ENCODE assay signal across 14 cellular contexts in the genomic region with DNA sequence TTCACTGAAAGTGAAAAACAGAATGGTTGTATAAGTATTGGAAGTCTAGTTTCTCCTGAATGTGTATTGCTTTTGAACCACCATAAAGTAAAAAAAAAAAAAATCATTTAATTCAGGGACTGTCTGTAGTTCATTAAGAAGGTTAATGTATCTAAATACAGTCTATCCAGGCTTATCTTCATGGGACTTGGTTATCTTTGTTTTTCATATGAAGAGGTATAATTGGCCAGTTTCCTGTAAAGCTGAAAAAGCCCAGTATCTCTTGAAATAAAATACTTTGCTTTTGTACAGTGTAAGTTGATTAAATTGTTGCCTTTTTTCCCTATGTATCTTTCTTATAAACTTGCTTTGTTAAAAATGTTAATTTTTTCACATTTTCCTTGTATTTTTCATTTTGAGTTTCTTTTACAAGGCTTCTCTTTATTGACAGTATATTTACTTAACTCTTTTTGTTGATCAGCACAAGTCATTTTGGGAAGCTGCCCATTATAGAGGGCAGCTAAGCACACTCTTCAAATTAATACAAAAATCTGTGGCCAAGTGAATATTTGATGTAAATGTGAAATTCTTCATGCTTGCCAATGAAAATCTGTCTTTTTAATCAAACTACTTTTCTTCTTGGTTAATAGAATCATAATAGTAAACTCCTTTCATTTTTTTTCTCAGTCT.
DNase-seq lines count a peak whose midpoint lies in the region; ATAC-seq, FAIRE-seq and TF ChIP-seq lines count a peak whose summit lies in the region.
"Had no signal": no experiment of that assay in that cellular context is flagged by ENCODE, and none has a peak within 500 bp of the region (broad histone marks: within the 10 kb centered on the region; RNA-seq: fewer than 3 reads in every experiment).

No MANE protein-coding gene starts in this region.

- no peak overlapping the region for H3K4me3 Mint-ChIP-seq in activated CD8-positive, alpha-beta memory T cell treated with anti-CD3 and anti-CD28 coated beads, Interleukin-2, amount 10 ng/mL, durations not matched to agents 7 days and 5 days
- H3K4me3 Mint-ChIP-seq in brain, result no peak overlapping the region

- no peak for DNase-seq in activated CD8-positive, alpha-beta memory T cell treated with anti-CD3 and anti-CD28 coated beads, Interleukin-2, amount 10 ng/mL, durations not matched to agents 7 days and 5 days
- DNase-seq in activated CD8-positive, alpha-beta memory T cell treated with anti-CD3 and anti-CD28 coated beads for 24 hours, result no peak
- DNase-seq in NCI-H2196 treated with DMSO at 0.1 percent for 48 hours (lab: John Stamatoyannopoulos, UW; ENCODE audit: unreplicated experiment), result peak; percentile 59
- DNase-seq in HepG2 (ENCODE audit: low spot score), result no peak
- no peak for DNase-seq in BE2C
- DNase-seq: H7, lower lobe of right lung, SIG-M5, WERI-Rb-1 had no signal

- H3K4me1 ChIP-seq in skeletal muscle satellite cell (ENCODE audit: control insufficient read depth, insufficient read depth, low read length) (peaks cover 32% of the 10 kb centered on the region), HepG2 (ENCODE audit: insufficient read depth, low read length) (peaks cover 20% of the 10 kb centered on the region; the same call in 1 of the 2 replicates), BE2C (no peaks in the 10 kb centered on the region)
- H3K4me1 ChIP-seq: lower lobe of right lung had no signal

- TF ChIP-seq CTCF in brain (conservative IDR thresholded peaks at IDR 0.05), result no peak
- no peak for TF ChIP-seq CTCF in HepG2 (CRISPR knock-in tag; IDR thresholded peaks at IDR 0.05)
- no peak for TF ChIP-seq CTCF in BE2C (IDR thresholded peaks at IDR 0.05; ENCODE audit: low read depth, low read length)

- no peak for ATAC-seq in activated CD8-positive, alpha-beta memory T cell treated with anti-CD3 and anti-CD28 coated beads, Interleukin-2, amount 10 ng/mL, durations not matched to agents 7 days and 5 days
- ATAC-seq in HepG2 (no peak), GM21528 (IDR thresholded peaks at IDR 0.05; ENCODE audit: low FRiP score, unreplicated experiment) (no peak)

- no peak overlapping the region for H3K27ac ChIP-seq in HepG2 (ENCODE audit: extremely low read length, insufficient read depth, low read length)
- H3K27ac ChIP-seq: HL-60, lower lobe of right lung, suprapubic skin, WERI-Rb-1 had no signal

- TF ChIP-seq POLR2A in HepG2 (IDR thresholded peaks at IDR 0.05; ENCODE audit: insufficient read depth in 1 of 2, low read depth in 2 of 2, low read length in 2 of 2), result no peak

- no peaks in the 10 kb centered on the region for H3K79me2 ChIP-seq in HepG2 (ENCODE audit: insufficient read depth, low read length)

- TF ChIP-seq EP300 in HepG2 (IDR thresholded peaks at IDR 0.05; ENCODE audit: low read depth in 2 of 2, low read length in 2 of 2) (no peak), HepG2 (CRISPR knock-in tag; IDR thresholded peaks at IDR 0.05; ENCODE audit: borderline replicate concordance) (no peak)

- H3K36me3 ChIP-seq in skeletal muscle satellite cell (ENCODE audit: insufficient read depth, low read length), result no peaks in the 10 kb centered on the region
- no peaks in the 10 kb centered on the region for H3K36me3 ChIP-seq in HepG2 (replicated peaks in 1 of 2; ENCODE audit: control insufficient read depth in 1 of 2, insufficient read depth in 2 of 2, low read length in 2 of 2)
- H3K36me3 ChIP-seq in BE2C, result no peaks in the 10 kb centered on the region
- H3K36me3 ChIP-seq: lower lobe of right lung, suprapubic skin, WERI-Rb-1 had no signal

- H3K36me3 Mint-ChIP-seq in activated CD8-positive, alpha-beta memory T cell treated with anti-CD3 and anti-CD28 coated beads, Interleukin-2, amount 10 ng/mL, durations not matched to agents 7 days and 5 days, result peaks cover 5% of the 10 kb centered on the region
- no peaks in the 10 kb centered on the region for H3K36me3 Mint-ChIP-seq in brain

- H2AFZ ChIP-seq in HepG2 (ENCODE audit: low read length), result no peak overlapping the region

- H3K4me1 Mint-ChIP-seq in activated CD8-positive, alpha-beta memory T cell treated with anti-CD3 and anti-CD28 coated beads, Interleukin-2, amount 10 ng/mL, durations not matched to agents 7 days and 5 days, result peaks cover 31% of the 10 kb centered on the region
- peaks cover 10% of the 10 kb centered on the region for H3K4me1 Mint-ChIP-seq in brain

- POLR2A ChIA-PET in HepG2 (lab: Yijun Ruan, JAX), result no interaction called here

- no peak for FAIRE-seq in HepG2 (lab: Jason Lieb, UNC)

- H3K27me3 ChIP-seq in skeletal muscle satellite cell (ENCODE audit: control insufficient read depth, insufficient read depth, low read length) (no peaks in the 10 kb centered on the region), HepG2 (ENCODE audit: control insufficient read depth in 1 of 2, insufficient read depth in 2 of 2, low read length in 2 of 2) (no peaks in the 10 kb centered on the region), BE2C (no peaks in the 10 kb centered on the region)
- H3K27me3 ChIP-seq: suprapubic skin had no signal

- H3K9me3 ChIP-seq in skeletal muscle satellite cell (replicated peaks; ENCODE audit: low read length) (no peaks in the 10 kb centered on the region), HepG2 (ENCODE audit: low read length) (no peaks in the 10 kb centered on the region), BE2C (no peaks in the 10 kb centered on the region)
- H3K9me3 ChIP-seq: lower lobe of right lung, suprapubic skin had no signal

- intact Hi-C loops in HepG2 (cut with micrococcal nuclease; ENCODE audit: unreplicated experiment), result no loop called here

- in situ Hi-C loops in HepG2 (cut with HindIII; ENCODE audit: extremely low pct_ligation_motif_present, low pct_unique_long_range_greater_than_20kb), result no loop called here

- CTCF ChIA-PET in activated CD8-positive, alpha-beta memory T cell treated with anti-CD3 and anti-CD28 coated beads, Interleukin-2, amount 10 ng/mL, durations not matched to agents 7 days and 5 days (lab: Charles Lee), result no interaction called here
- CTCF ChIA-PET in HepG2 (lab: Yijun Ruan, JAX; ENCODE audit: low intra/inter-chr PET ratio, low total read pairs), result no interaction called here

- H3K4me3 ChIP-seq in skeletal muscle satellite cell (ENCODE audit: low read length) (no peak overlapping the region), HepG2 (replicated peaks in 1 of 3; ENCODE audit: insufficient read depth in 1 of 3, low read depth in 2 of 3, low read length in 3 of 3) (no peak overlapping the region), BE2C (ENCODE audit: low read depth, low read length) (no peak overlapping the region)
- H3K4me3 ChIP-seq: lower lobe of right lung, suprapubic skin had no signal

- no peaks in the 10 kb centered on the region for H4K20me1 ChIP-seq in HepG2 (ENCODE audit: insufficient read depth, low read length)

- H3K27ac Mint-ChIP-seq in activated CD8-positive, alpha-beta memory T cell treated with anti-CD3 and anti-CD28 coated beads, Interleukin-2, amount 10 ng/mL, durations not matched to agents 7 days and 5 days, result peak overlapping the region; percentile 81
- H3K27ac Mint-ChIP-seq in brain, result peak overlapping the region in 3 of 5 experiments; percentile 54 to 72 (median 59)

- H3K27me3 Mint-ChIP-seq in activated CD8-positive, alpha-beta memory T cell treated with anti-CD3 and anti-CD28 coated beads, Interleukin-2, amount 10 ng/mL, durations not matched to agents 7 days and 5 days, result peaks cover 3% of the 10 kb centered on the region
- no peaks in the 10 kb centered on the region for H3K27me3 Mint-ChIP-seq in brain

- no peak for TF ChIP-seq RAD21 in HepG2 (CRISPR knock-in tag; IDR thresholded peaks at IDR 0.05)

- H3K4me2 ChIP-seq in skeletal muscle satellite cell (ENCODE audit: low read length) (no peak overlapping the region), HepG2 (ENCODE audit: low read depth, low read length) (no peak overlapping the region)

- H3K9ac ChIP-seq in skeletal muscle satellite cell (ENCODE audit: low read depth, low read length) (peak overlapping the region; percentile 73), HepG2 (ENCODE audit: insufficient read depth, low read depth, low read length) (no peak overlapping the region)

- H3K9me3 Mint-ChIP-seq in activated CD8-positive, alpha-beta memory T cell treated with anti-CD3 and anti-CD28 coated beads, Interleukin-2, amount 10 ng/mL, durations not matched to agents 7 days and 5 days (ENCODE audit: low read depth), result peaks cover 5% of the 10 kb centered on the region
- H3K9me3 Mint-ChIP-seq in brain, result peaks cover 0 to 18% (median 6%) of the 10 kb centered on the region in 5 experiments

- no TSS peak for BruUV-seq in HepG2 (replicated peaks; lab: Mats Ljungman, UMichigan)

TF ChIP-seq in HepG2, 621 proteins besides CTCF, POLR2A, EP300 and RAD21 (continues in another document):
- TF ChIP-seq, protein P1, sequence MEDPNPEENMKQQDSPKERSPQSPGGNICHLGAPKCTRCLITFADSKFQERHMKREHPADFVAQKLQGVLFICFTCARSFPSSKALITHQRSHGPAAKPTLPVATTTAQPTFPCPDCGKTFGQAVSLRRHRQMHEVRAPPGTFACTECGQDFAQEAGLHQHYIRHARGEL (CRISPR knock-in tag; IDR thresholded peaks at IDR 0.05), result no peak
- TF ChIP-seq ZNF572 (CRISPR knock-in tag; IDR thresholded peaks at IDR 0.05), result no peak
